In the genomic region with DNA sequence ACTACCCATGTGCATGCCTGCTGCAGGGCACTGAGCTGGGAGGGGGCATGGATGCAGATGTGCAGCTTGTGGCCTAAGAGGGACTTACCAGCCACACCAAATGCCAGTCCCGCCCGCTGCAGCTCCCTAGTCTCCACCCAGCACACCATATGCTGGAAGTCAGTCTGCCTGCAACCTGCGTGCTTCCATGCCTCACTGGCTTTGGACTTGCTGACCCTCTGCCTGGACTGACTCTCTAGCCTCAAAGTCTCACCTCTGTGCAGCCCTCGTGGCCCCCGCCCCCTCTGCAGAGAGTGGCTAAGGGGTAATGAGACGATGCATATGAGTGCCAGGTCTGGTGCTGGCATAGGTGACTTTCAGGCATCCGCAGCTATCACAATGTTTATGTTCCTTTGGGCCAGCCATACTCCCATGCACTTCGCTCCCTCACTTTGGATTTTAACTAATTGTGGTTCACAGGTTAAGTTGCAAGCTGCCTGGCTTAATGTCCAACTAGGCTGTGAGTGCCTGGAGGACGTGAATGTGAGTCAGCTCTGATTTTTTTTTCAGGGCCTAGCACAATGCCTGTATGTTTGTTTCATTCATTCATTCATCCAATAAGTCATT, we compare ENCODE assay signal across 1 cellular context.
TF ChIP-seq lines count a peak whose summit lies in the region.

No MANE protein-coding gene starts in this region.

TF ChIP-seq in HepG2, 621 proteins besides CTCF, POLR2A, EP300 and RAD21 (continued from another document and continues in another):
- TF ChIP-seq ZBTB33 (CRISPR knock-in tag; IDR thresholded peaks at IDR 0.05) (no peak), CEBPG (CRISPR knock-in tag; IDR thresholded peaks at IDR 0.05) (0 out of 2 replicates have a peak, but pooled peaks have one; percentile 12), KAT8 (CRISPR knock-in tag; IDR thresholded peaks at IDR 0.05) (peak; percentile 32; the same call in 1 of the 2 replicates), ZC3H4 (CRISPR knock-in tag; IDR thresholded peaks at IDR 0.05; ENCODE audit: borderline replicate concordance) (no peak), HOXA3 (CRISPR knock-in tag; IDR thresholded peaks at IDR 0.05) (0 out of 2 replicates have a peak, but pooled peaks have one; percentile 12), ZNF136 (CRISPR knock-in tag; IDR thresholded peaks at IDR 0.05; ENCODE audit: low read depth) (no peak), ETV5 (CRISPR knock-in tag; IDR thresholded peaks at IDR 0.05; ENCODE audit: borderline replicate concordance) (peak; percentile 11; the same call in 1 of the 2 replicates), NFKB2 (CRISPR knock-in tag; IDR thresholded peaks at IDR 0.05; ENCODE audit: borderline replicate concordance) (no peak), AGO1 (IDR thresholded peaks at IDR 0.05; ENCODE audit: low read depth, low read length, poor library complexity, severe bottlenecking) (no peak), SETDB1 (CRISPR knock-in tag; IDR thresholded peaks at IDR 0.05; ENCODE audit: borderline replicate concordance) (no peak), MYC (CRISPR knock-in tag; IDR thresholded peaks at IDR 0.05; ENCODE audit: borderline replicate concordance) (peak; percentile 51; the same call in 1 of the 2 replicates), PHF5A (CRISPR knock-in tag; IDR thresholded peaks at IDR 0.05; ENCODE audit: low read depth, unreplicated experiment) (no peak), ZSCAN21 (CRISPR knock-in tag; IDR thresholded peaks at IDR 0.05; ENCODE audit: borderline replicate concordance) (0 out of 2 replicates have a peak, but pooled peaks have one; percentile 19), ZNF337 (CRISPR knock-in tag; IDR thresholded peaks at IDR 0.05; ENCODE audit: borderline replicate concordance, low read depth) (0 out of 2 replicates have a peak, but pooled peaks have one; percentile 37), ZFY (CRISPR knock-in tag; IDR thresholded peaks at IDR 0.05) (no peak), ZNF460 (CRISPR knock-in tag; IDR thresholded peaks at IDR 0.05; ENCODE audit: borderline replicate concordance) (no peak), ZSCAN20 (CRISPR knock-in tag; IDR thresholded peaks at IDR 0.05; ENCODE audit: borderline replicate concordance) (no peak), DMTF1 (CRISPR knock-in tag; IDR thresholded peaks at IDR 0.05) (no peak), ZNF672 (CRISPR knock-in tag; IDR thresholded peaks at IDR 0.05) (no peak), ZNF713 (CRISPR knock-in tag; IDR thresholded peaks at IDR 0.05) (no peak), ZNF30 (CRISPR knock-in tag; IDR thresholded peaks at IDR 0.05) (no peak), ZFP41 (CRISPR knock-in tag; IDR thresholded peaks at IDR 0.05; ENCODE audit: borderline replicate concordance) (no peak), POGZ (CRISPR knock-in tag; IDR thresholded peaks at IDR 0.05) (no peak), KLF6 (CRISPR knock-in tag; IDR thresholded peaks at IDR 0.05) (no peak), TAF15 (IDR thresholded peaks at IDR 0.05; ENCODE audit: low read depth, low read length, poor library complexity, severe bottlenecking) (no peak), ZNF569 (CRISPR knock-in tag; IDR thresholded peaks at IDR 0.05; ENCODE audit: borderline replicate concordance) (no peak), ZNF256 (CRISPR knock-in tag; conservative IDR thresholded peaks at IDR 0.05) (no peak), JARID2 (CRISPR knock-in tag; IDR thresholded peaks at IDR 0.05; ENCODE audit: insufficient replicate concordance) (no peak), ZFAT (CRISPR knock-in tag; conservative IDR thresholded peaks at IDR 0.05) (no peak), ATF7 (IDR thresholded peaks at IDR 0.05) (no peak), ATF7 (CRISPR knock-in tag; IDR thresholded peaks at IDR 0.05) (no peak), ZNF615 (CRISPR knock-in tag; IDR thresholded peaks at IDR 0.05; ENCODE audit: borderline replicate concordance) (no peak), NONO (IDR thresholded peaks at IDR 0.05) (no peak), NONO (CRISPR knock-in tag; conservative IDR thresholded peaks at IDR 0.05) (no peak), ATF3 (CRISPR knock-in tag; IDR thresholded peaks at IDR 0.05) (0 out of 2 replicates have a peak, but pooled peaks have one; percentile 13), NFE2L1 (CRISPR knock-in tag; IDR thresholded peaks at IDR 0.05; ENCODE audit: borderline replicate concordance) (no peak), ISX (CRISPR knock-in tag; conservative IDR thresholded peaks at IDR 0.05) (no peak), ZNF800 (CRISPR knock-in tag; IDR thresholded peaks at IDR 0.05) (no peak), REL (CRISPR knock-in tag; conservative IDR thresholded peaks at IDR 0.05) (no peak), ZFP62 (CRISPR knock-in tag; IDR thresholded peaks at IDR 0.05) (no peak), ELF4 (CRISPR knock-in tag; IDR thresholded peaks at IDR 0.05; ENCODE audit: borderline replicate concordance) (no peak), SP140L (CRISPR knock-in tag; IDR thresholded peaks at IDR 0.05; ENCODE audit: borderline replicate concordance) (no peak), JDP2 (CRISPR knock-in tag; IDR thresholded peaks at IDR 0.05; ENCODE audit: borderline replicate concordance) (no peak), HNRNPLL (IDR thresholded peaks at IDR 0.05; ENCODE audit: low read depth, low read length, poor library complexity, severe bottlenecking) (no peak), ZNF3 (CRISPR knock-in tag; IDR thresholded peaks at IDR 0.05) (no peak), CBX1 (IDR thresholded peaks at IDR 0.05; ENCODE audit: low read depth) (no peak), TGIF2 (CRISPR knock-in tag; IDR thresholded peaks at IDR 0.05) (no peak), ZNF883 (CRISPR knock-in tag; IDR thresholded peaks at IDR 0.05; ENCODE audit: not compliant biosample characterization) (no peak), SCMH1 (CRISPR knock-in tag; IDR thresholded peaks at IDR 0.05; ENCODE audit: borderline replicate concordance) (no peak)
- TF ChIP-seq, protein P1, sequence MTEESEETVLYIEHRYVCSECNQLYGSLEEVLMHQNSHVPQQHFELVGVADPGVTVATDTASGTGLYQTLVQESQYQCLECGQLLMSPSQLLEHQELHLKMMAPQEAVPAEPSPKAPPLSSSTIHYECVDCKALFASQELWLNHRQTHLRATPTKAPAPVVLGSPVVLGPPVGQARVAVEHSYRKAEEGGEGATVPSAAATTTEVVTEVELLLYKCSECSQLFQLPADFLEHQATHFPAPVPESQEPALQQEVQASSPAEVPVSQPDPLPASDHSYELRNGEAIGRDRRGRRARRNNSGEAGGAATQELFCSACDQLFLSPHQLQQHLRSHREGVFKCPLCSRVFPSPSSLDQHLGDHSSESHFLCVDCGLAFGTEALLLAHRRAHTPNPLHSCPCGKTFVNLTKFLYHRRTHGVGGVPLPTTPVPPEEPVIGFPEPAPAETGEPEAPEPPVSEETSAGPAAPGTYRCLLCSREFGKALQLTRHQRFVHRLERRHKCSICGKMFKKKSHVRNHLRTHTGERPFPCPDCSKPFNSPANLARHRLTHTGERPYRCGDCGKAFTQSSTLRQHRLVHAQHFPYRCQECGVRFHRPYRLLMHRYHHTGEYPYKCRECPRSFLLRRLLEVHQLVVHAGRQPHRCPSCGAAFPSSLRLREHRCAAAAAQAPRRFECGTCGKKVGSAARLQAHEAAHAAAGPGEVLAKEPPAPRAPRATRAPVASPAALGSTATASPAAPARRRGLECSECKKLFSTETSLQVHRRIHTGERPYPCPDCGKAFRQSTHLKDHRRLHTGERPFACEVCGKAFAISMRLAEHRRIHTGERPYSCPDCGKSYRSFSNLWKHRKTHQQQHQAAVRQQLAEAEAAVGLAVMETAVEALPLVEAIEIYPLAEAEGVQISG (CRISPR knock-in tag; IDR thresholded peaks at IDR 0.05), result peak; percentile 83
- TF ChIP-seq, protein P2, sequence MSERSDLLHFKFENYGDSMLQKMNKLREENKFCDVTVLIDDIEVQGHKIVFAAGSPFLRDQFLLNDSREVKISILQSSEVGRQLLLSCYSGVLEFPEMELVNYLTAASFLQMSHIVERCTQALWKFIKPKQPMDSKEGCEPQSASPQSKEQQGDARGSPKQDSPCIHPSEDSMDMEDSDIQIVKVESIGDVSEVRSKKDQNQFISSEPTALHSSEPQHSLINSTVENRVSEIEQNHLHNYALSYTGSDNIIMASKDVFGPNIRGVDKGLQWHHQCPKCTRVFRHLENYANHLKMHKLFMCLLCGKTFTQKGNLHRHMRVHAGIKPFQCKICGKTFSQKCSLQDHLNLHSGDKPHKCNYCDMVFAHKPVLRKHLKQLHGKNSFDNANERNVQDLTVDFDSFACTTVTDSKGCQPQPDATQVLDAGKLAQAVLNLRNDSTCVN (CRISPR knock-in tag; IDR thresholded peaks at IDR 0.05; ENCODE audit: borderline replicate concordance), result 0 out of 2 replicates have a peak, but pooled peaks have one; percentile 28
- TF ChIP-seq, protein P3, sequence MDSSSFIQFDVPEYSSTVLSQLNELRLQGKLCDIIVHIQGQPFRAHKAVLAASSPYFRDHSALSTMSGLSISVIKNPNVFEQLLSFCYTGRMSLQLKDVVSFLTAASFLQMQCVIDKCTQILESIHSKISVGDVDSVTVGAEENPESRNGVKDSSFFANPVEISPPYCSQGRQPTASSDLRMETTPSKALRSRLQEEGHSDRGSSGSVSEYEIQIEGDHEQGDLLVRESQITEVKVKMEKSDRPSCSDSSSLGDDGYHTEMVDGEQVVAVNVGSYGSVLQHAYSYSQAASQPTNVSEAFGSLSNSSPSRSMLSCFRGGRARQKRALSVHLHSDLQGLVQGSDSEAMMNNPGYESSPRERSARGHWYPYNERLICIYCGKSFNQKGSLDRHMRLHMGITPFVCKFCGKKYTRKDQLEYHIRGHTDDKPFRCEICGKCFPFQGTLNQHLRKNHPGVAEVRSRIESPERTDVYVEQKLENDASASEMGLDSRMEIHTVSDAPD (CRISPR knock-in tag; IDR thresholded peaks at IDR 0.05), result no peak
- TF ChIP-seq, protein P4, sequence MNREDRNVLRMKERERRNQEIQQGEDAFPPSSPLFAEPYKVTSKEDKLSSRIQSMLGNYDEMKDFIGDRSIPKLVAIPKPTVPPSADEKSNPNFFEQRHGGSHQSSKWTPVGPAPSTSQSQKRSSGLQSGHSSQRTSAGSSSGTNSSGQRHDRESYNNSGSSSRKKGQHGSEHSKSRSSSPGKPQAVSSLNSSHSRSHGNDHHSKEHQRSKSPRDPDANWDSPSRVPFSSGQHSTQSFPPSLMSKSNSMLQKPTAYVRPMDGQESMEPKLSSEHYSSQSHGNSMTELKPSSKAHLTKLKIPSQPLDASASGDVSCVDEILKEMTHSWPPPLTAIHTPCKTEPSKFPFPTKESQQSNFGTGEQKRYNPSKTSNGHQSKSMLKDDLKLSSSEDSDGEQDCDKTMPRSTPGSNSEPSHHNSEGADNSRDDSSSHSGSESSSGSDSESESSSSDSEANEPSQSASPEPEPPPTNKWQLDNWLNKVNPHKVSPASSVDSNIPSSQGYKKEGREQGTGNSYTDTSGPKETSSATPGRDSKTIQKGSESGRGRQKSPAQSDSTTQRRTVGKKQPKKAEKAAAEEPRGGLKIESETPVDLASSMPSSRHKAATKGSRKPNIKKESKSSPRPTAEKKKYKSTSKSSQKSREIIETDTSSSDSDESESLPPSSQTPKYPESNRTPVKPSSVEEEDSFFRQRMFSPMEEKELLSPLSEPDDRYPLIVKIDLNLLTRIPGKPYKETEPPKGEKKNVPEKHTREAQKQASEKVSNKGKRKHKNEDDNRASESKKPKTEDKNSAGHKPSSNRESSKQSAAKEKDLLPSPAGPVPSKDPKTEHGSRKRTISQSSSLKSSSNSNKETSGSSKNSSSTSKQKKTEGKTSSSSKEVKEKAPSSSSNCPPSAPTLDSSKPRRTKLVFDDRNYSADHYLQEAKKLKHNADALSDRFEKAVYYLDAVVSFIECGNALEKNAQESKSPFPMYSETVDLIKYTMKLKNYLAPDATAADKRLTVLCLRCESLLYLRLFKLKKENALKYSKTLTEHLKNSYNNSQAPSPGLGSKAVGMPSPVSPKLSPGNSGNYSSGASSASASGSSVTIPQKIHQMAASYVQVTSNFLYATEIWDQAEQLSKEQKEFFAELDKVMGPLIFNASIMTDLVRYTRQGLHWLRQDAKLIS (CRISPR knock-in tag; IDR thresholded peaks at IDR 0.05), result no peak
